Comparison of ENCODE assay signal across 8 cellular contexts in genomic region chr10:75294866-75295692, GRCh38. TPM values are rescaled to one million over a fixed set of nuclear protein-coding genes. Genes with fewer than 3 reads are reported as not detected.
DNase-seq lines count a peak whose midpoint lies in the region; ATAC-seq, FAIRE-seq and TF ChIP-seq lines count a peak whose summit lies in the region.

No MANE protein-coding gene starts in this region.

- in situ Hi-C loops in HepG2 (cut with HindIII; ENCODE audit: extremely low pct_ligation_motif_present, low pct_unique_long_range_greater_than_20kb), result loop anchor here (25.0 kb wide), 1 partner anchor 1017 kb away; no protein-coding TSS in a partner anchor

- no peak for TF ChIP-seq POLR2A in HepG2 (IDR thresholded peaks at IDR 0.05; ENCODE audit: insufficient read depth in 1 of 2, low read depth in 2 of 2, low read length in 2 of 2)

- DNase-seq in NCI-H446 (lab: John Stamatoyannopoulos, UW) (peak; percentile 45 to 79), dermis blood vessel endothelial cell (peak; percentile 78), HepG2 (ENCODE audit: low spot score) (peak; percentile 87), NK-92 (lab: John Stamatoyannopoulos, UW; ENCODE audit: unreplicated experiment) (no peak)
- peak; percentile 56 for DNase-seq in activated CD4-positive, alpha-beta T cell treated with anti-CD3 and anti-CD28 coated beads, Interleukin-2, amount 50 U/mL, for 4 hours
- DNase-seq in stimulated activated CD4-positive, alpha-beta T cell treated with anti-CD3 and anti-CD28 coated beads, Interleukin-2, amount 100 ng/mL, for 48 hours, result peak; percentile 59 to 69

- H2AFZ ChIP-seq in HepG2 (ENCODE audit: low read length), result no peak overlapping the region

- TF ChIP-seq RAD21 in HepG2 (CRISPR knock-in tag; IDR thresholded peaks at IDR 0.05), result peak; percentile 53

- POLR2A ChIA-PET in HepG2 (lab: Yijun Ruan, JAX), result interaction anchor here (1.3 to 1.5 kb wide), 2 partner anchors 33 to 107 kb away, joined by 4 to 5 read pairs; partner anchors contain the start of gene ZNF503

- peak; percentile 52 for TF ChIP-seq CTCF in HepG2 (CRISPR knock-in tag; IDR thresholded peaks at IDR 0.05)

- CTCF ChIA-PET in HepG2 (lab: Yijun Ruan, JAX; ENCODE audit: low intra/inter-chr PET ratio, low total read pairs), result no interaction called here

- FAIRE-seq in HepG2 (lab: Jason Lieb, UNC), result peak; percentile 59

- H3K79me2 ChIP-seq in HepG2 (ENCODE audit: insufficient read depth, low read length), result no peaks in the 10 kb centered on the region

- under 1% methylated on average over 21 of the region's 56 CpGs for WGBS in HepG2 (ENCODE audit: low lambda C conversion rate)

- TF ChIP-seq EP300 in HepG2 (IDR thresholded peaks at IDR 0.05; ENCODE audit: low read depth in 2 of 2, low read length in 2 of 2), result no peak; a peak in 1 of 4 replicates
- TF ChIP-seq EP300 in HepG2 (CRISPR knock-in tag; IDR thresholded peaks at IDR 0.05; ENCODE audit: borderline replicate concordance), result no peak

- H3K9ac ChIP-seq in HepG2 (ENCODE audit: insufficient read depth, low read depth, low read length), result peak overlapping the region; percentile 64

- BruUV-seq in HepG2 (replicated peaks; lab: Mats Ljungman, UMichigan), result TSS peak; percentile 48

- peaks cover 2 to 38% of the 10 kb centered on the region in 2 experiments; a peak in 4 of 5 replicates for H3K27me3 ChIP-seq in HepG2 (ENCODE audit: control insufficient read depth in 1 of 2, insufficient read depth in 2 of 2, low read length in 2 of 2)

- no peaks in the 10 kb centered on the region for H3K9me3 ChIP-seq in HepG2 (ENCODE audit: low read length)

- peak overlapping the region; percentile 82 for H3K4me2 ChIP-seq in HepG2 (ENCODE audit: low read depth, low read length)

- H4K20me1 ChIP-seq in HepG2 (ENCODE audit: insufficient read depth, low read length), result no peaks in the 10 kb centered on the region

- H3K36me3 ChIP-seq in HepG2 (replicated peaks in 1 of 2; ENCODE audit: control insufficient read depth in 1 of 2, insufficient read depth in 2 of 2, low read length in 2 of 2), result no peaks in the 10 kb centered on the region

- intact Hi-C loops in HepG2 (cut with micrococcal nuclease; ENCODE audit: unreplicated experiment), result no loop called here

- H3K27ac ChIP-seq in HepG2 (ENCODE audit: extremely low read length, insufficient read depth, low read length), result no peak overlapping the region

- peak overlapping the region; percentile 53 to 78 (median 55) for H3K4me3 ChIP-seq in HepG2 (replicated peaks in 1 of 3; ENCODE audit: insufficient read depth in 1 of 3, low read depth in 2 of 3, low read length in 3 of 3)

- peaks cover 27% of the 10 kb centered on the region for H3K4me1 ChIP-seq in HepG2 (ENCODE audit: insufficient read depth, low read length)

- ATAC-seq in GM18498 (IDR thresholded peaks at IDR 0.05; ENCODE audit: unreplicated experiment) (peak; percentile 90), HG03045 (IDR thresholded peaks at IDR 0.05; ENCODE audit: unreplicated experiment) (peak; percentile 58), HepG2 (peak; percentile 92)

TF ChIP-seq in HepG2, 621 proteins besides CTCF, POLR2A, EP300 and RAD21 (continues in another document):
- TF ChIP-seq PCBP1 (IDR thresholded peaks at IDR 0.05; ENCODE audit: borderline replicate concordance, low read depth, low read length), result 0 out of 2 replicates have a peak, but pooled peaks have one; percentile 41
- no peak for TF ChIP-seq GRHL1 (CRISPR knock-in tag; conservative IDR thresholded peaks at IDR 0.05)
- peak; percentile 1; the same call in 1 of the 2 replicates for TF ChIP-seq THRA (CRISPR knock-in tag; IDR thresholded peaks at IDR 0.05; ENCODE audit: borderline replicate concordance)
- TF ChIP-seq TEAD3 (CRISPR knock-in tag; optimal IDR thresholded peaks at IDR 0.05; ENCODE audit: borderline replicate concordance), result peak; percentile 38
- peak; percentile 16 for TF ChIP-seq PHF8 (CRISPR knock-in tag; IDR thresholded peaks at IDR 0.05)
- peak; percentile 14 for TF ChIP-seq XRCC5 (optimal IDR thresholded peaks at IDR 0.05; ENCODE audit: low read length)
- peak; percentile 20; the same call in 1 of the 2 replicates for TF ChIP-seq PPARG (CRISPR knock-in tag; conservative IDR thresholded peaks at IDR 0.05)
- TF ChIP-seq STAG1 (CRISPR knock-in tag; IDR thresholded peaks at IDR 0.05), result peak; percentile 22
- no peak for TF ChIP-seq FIP1L1 (IDR thresholded peaks at IDR 0.05; ENCODE audit: borderline replicate concordance, insufficient read depth, low read depth, low read length)
- TF ChIP-seq ZBTB43 (CRISPR knock-in tag; conservative IDR thresholded peaks at IDR 0.05), result 0 out of 2 replicates have a peak, but pooled peaks have one; percentile 18

RNA-seq across cellular contexts. Expression of gene COMTD1, which starts 59.3 kb away (rescaled TPM):
- total RNA-seq in dermis blood vessel endothelial cell (15.9 and 23.0 TPM in 2 replicates), HepG2 (2016; rRNA removed; fragmentation: Illumina TruSeq; extraction: Trizol) (9.8 and 18.4 TPM in 2 replicates)
- total RNA-seq in HepG2 (2016; cell fraction: cytosol; rRNA removed; fragmentation: Illumina TruSeq; extraction: Trizol; ENCODE audit: low read depth), result 12.2 and 16.1 TPM in 2 replicates
- 10.6 and 19.5 TPM in 2 replicates for total RNA-seq in HepG2 (2016; cell fraction: insoluble cytoplasmic fraction; rRNA removed; fragmentation: Illumina TruSeq; extraction: Trizol)
- total RNA-seq in HepG2 (2016; cell fraction: membrane; rRNA removed; fragmentation: Illumina TruSeq; extraction: Trizol), result 12.0 and 14.7 TPM in 2 replicates
- total RNA-seq in HepG2 (2016; cell fraction: nucleus; rRNA removed; fragmentation: Illumina TruSeq; extraction: Trizol), result 14.6 and 16.0 TPM in 2 replicates
- polyA plus RNA-seq in HepG2 (2011; rRNA removed), result 11.8 and 12.6 TPM in 2 replicates
- 6.8 and 16.3 TPM in 2 replicates for polyA plus RNA-seq in HepG2 (2011; cell fraction: cytosol; rRNA removed)
- 56.9 and 70.5 TPM in 2 replicates for polyA plus RNA-seq in HepG2 (2011; cell fraction: nucleus; rRNA removed)
- 8.1 and 13.6 TPM in 2 replicates for polyA plus RNA-seq in HepG2 (2012)
- polyA plus RNA-seq in HepG2 (2016; cell fraction: cytosol; fragmentation: Illumina TruSeq; extraction: Trizol; ENCODE audit: low read depth), result 10.0 and 12.3 TPM in 2 replicates
- polyA plus RNA-seq in HepG2 (2016; cell fraction: insoluble cytoplasmic fraction; fragmentation: Illumina TruSeq; extraction: Trizol; ENCODE audit: low read depth), result 8.1 and 10.1 TPM in 2 replicates
- polyA plus RNA-seq in HepG2 (2016; cell fraction: membrane; fragmentation: Illumina TruSeq; extraction: Trizol; ENCODE audit: low read depth), result 9.1 and 10.0 TPM in 2 replicates
- polyA plus RNA-seq in HepG2 (2016; cell fraction: nucleus; fragmentation: Illumina TruSeq; extraction: Trizol; ENCODE audit: insufficient read depth, low read depth), result 30.4 and 30.9 TPM in 2 replicates
- polyA minus RNA-seq in HepG2 (2011; rRNA and poly(A)+ RNA removed; ENCODE audit: low replicate concordance), result 5.5 and 7.7 TPM in 2 replicates
- 3.2 and 9.5 TPM in 2 replicates for polyA minus RNA-seq in HepG2 (2011; cell fraction: cytosol; rRNA and poly(A)+ RNA removed)
- polyA minus RNA-seq in HepG2 (2011; cell fraction: nucleus; rRNA and poly(A)+ RNA removed), result 3.4 and 4.1 TPM in 2 replicates
